8 cellular contexts compared by ENCODE assay signal in the genomic region with DNA sequence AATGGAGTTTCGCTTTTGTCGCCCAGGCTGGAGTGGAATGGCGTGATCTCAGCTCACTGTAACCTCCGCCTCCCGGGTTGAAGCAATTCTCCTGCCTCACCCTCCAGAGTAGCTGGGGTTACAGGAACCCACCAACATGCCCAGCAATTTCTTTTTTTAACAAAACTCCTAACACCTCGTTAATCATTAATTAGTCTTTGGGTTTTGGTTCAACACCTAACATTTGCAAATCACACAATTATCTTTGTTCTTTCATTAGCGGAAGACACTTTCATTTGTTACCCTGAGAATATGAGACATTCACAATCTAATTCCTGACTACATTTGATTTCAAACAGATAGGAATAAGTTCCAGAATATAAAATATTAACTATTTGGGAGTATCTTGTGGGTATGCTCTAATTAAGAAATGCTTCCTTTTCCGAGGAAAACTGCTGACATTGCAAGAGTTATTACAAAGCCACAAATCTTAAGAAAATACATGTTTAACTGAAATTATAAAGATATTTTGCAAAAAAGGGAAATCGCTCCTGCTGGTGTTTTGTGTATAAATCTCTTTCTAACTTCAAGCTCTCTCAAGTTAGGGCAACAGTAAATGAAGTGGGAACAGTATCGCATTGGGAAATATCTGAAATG. TPM values are rescaled to one million over a fixed set of nuclear protein-coding genes. Genes with fewer than 3 reads are reported as not detected.
A peak's percentile ranks its signal among the peaks of the same experiment; 100 is the strongest.
DNase-seq lines count a peak whose midpoint lies in the region; ATAC-seq, FAIRE-seq and TF ChIP-seq lines count a peak whose summit lies in the region.

No MANE protein-coding gene starts in this region.

- H3K27me3 ChIP-seq in HUES48 (ENCODE audit: control insufficient read depth, insufficient read depth, low read length) (no peaks in the 10 kb centered on the region), mammary epithelial cell (ENCODE audit: insufficient read depth, low read length) (no peaks in the 10 kb centered on the region), muscle layer of colon (ENCODE audit: control insufficient read depth in 1 of 2, insufficient read depth in 2 of 2, low read length in 2 of 2) (no peaks in the 10 kb centered on the region)

- CTCF ChIA-PET in A549 (lab: Yijun Ruan, JAX): interaction anchor here (0.9 kb wide), 1 partner anchor 13 kb away, joined by 3 read pairs; no protein-coding TSS in a partner anchor
- CTCF ChIA-PET in mammary epithelial cell (lab: Charles Lee; ENCODE audit: low non-redundant PET): no interaction called here

- TF ChIP-seq POLR2A in A549 (IDR thresholded peaks at IDR 0.05; ENCODE audit: low read length): no peak

- no TSS peak for BruUV-seq in mammary epithelial cell (replicated peaks; lab: Mats Ljungman, UMichigan)

- 71% methylated on average over 10 of the region's 10 CpGs for WGBS in A549 (ENCODE audit: missing lambda C conversion rate)
- WGBS in mammary epithelial cell (ENCODE audit: low coverage, missing lambda C conversion rate): 65% methylated on average over 10 of the region's 10 CpGs

- H3K4me3 ChIP-seq in A549: peak overlapping the region; percentile 66
- H3K4me3 ChIP-seq in HUES48 (ENCODE audit: low read depth, low read length): peak overlapping the region; percentile 85
- H3K4me3 ChIP-seq in mammary epithelial cell (replicated peaks in 1 of 3; ENCODE audit: insufficient read depth in 1 of 3, low read depth in 2 of 3, low read length in 3 of 3): peak overlapping the region; percentile 65 to 90 (median 86)
- peak overlapping the region; percentile 69 to 99 for H3K4me3 ChIP-seq in muscle layer of colon (ENCODE audit: low read depth in 1 of 2, low read length in 2 of 2)

- DNase-seq in A549 (ENCODE audit: low read depth in 1 of 2, low spot score in 1 of 2): no peak
- no peak for DNase-seq in mammary epithelial cell
- DNase-seq in NCI-H524 (lab: John Stamatoyannopoulos, UW): no peak
- no peak for DNase-seq in activated effector memory CD4-positive, alpha-beta T cell treated with Interleukin-2 at 50 U/mL for 16 hours

- peak overlapping the region; percentile 96 for H3K9ac ChIP-seq in HUES48 (ENCODE audit: low read depth, low read length)
- H3K9ac ChIP-seq in mammary epithelial cell (ENCODE audit: insufficient read depth, low read length): peak overlapping the region; percentile 98
- H3K9ac ChIP-seq in muscle layer of colon (ENCODE audit: low read length): peak overlapping the region; percentile 94

- TF ChIP-seq EP300 in A549 (IDR thresholded peaks at IDR 0.05): no peak

- TF ChIP-seq RAD21 in A549 (conservative IDR thresholded peaks at IDR 0.05 in 1 of 2, IDR thresholded peaks at IDR 0.05 in 1 of 2): no peak

- POLR2A ChIA-PET in A549 (lab: Yijun Ruan, JAX): no interaction called here

- H3K36me3 ChIP-seq in HUES48 (ENCODE audit: control insufficient read depth, insufficient read depth, low read length) (peaks cover 26% of the 10 kb centered on the region), mammary epithelial cell (ENCODE audit: insufficient read depth, low read length) (no peaks in the 10 kb centered on the region), muscle layer of colon (ENCODE audit: insufficient read depth, low read length) (no peaks in the 10 kb centered on the region)

- in situ Hi-C loops in mammary epithelial cell (cut with MboI; ENCODE audit: low sequenced_read_pairs in 2 of 2): no loop called here

- peaks cover 50% of the 10 kb centered on the region for H3K79me2 ChIP-seq in mammary epithelial cell (ENCODE audit: insufficient read depth, low read length)

- H3K4me1 ChIP-seq in A549 (peaks cover 21% of the 10 kb centered on the region; the same call in 2 of the 3 replicates), HUES48 (ENCODE audit: control insufficient read depth, insufficient read depth, low read length) (peaks cover 6% of the 10 kb centered on the region; the same call in 1 of the 2 replicates), mammary epithelial cell (ENCODE audit: insufficient read depth, low read length) (peaks cover 5% of the 10 kb centered on the region), muscle layer of colon (ENCODE audit: insufficient read depth, low read length) (peaks cover 25% of the 10 kb centered on the region)

- H4K20me1 ChIP-seq in mammary epithelial cell (ENCODE audit: insufficient read depth, low read length): no peaks in the 10 kb centered on the region

- intact Hi-C loops in mammary epithelial cell (cut with micrococcal nuclease): no loop called here

- H3K4me2 ChIP-seq in A549 (peak overlapping the region; percentile 81), mammary epithelial cell (ENCODE audit: insufficient read depth, low read depth, low read length) (peak overlapping the region; percentile 89)

- peak overlapping the region; percentile 85 for H2AFZ ChIP-seq in mammary epithelial cell (ENCODE audit: low read depth, low read length)

- H3K9me3 ChIP-seq in A549 (no peaks in the 10 kb centered on the region), HUES48 (ENCODE audit: control insufficient read depth, insufficient read depth, low read length) (no peaks in the 10 kb centered on the region), mammary epithelial cell (replicated peaks; ENCODE audit: insufficient read depth, low read length) (no peaks in the 10 kb centered on the region), muscle layer of colon (ENCODE audit: low read length) (no peaks in the 10 kb centered on the region)

- ATAC-seq in A549: no peak
- ATAC-seq in HG02970 (IDR thresholded peaks at IDR 0.05; ENCODE audit: low FRiP score, unreplicated experiment): no peak
- ATAC-seq in GM19452 (IDR thresholded peaks at IDR 0.05; ENCODE audit: unreplicated experiment): no peak

- no peak for FAIRE-seq in A549 (lab: Jason Lieb, UNC)

- peak overlapping the region; percentile 87 to 96 for H3K27ac ChIP-seq in A549
- H3K27ac ChIP-seq in HUES48 (ENCODE audit: low read depth, low read length): no peak overlapping the region
- peak overlapping the region; percentile 92 for H3K27ac ChIP-seq in mammary epithelial cell (ENCODE audit: insufficient read depth, low read depth, low read length)
- H3K27ac ChIP-seq in muscle layer of colon (ENCODE audit: low read depth, low read length): no peak overlapping the region

- dilution Hi-C loops in mammary epithelial cell (cut with HindIII; ENCODE audit: low sequenced_read_pairs): no loop called here

- TF ChIP-seq CTCF in A549 (IDR thresholded peaks at IDR 0.05) (no peak), mammary epithelial cell (conservative IDR thresholded peaks at IDR 0.05 in 1 of 2, IDR thresholded peaks at IDR 0.05 in 1 of 2; ENCODE audit: extremely low read depth in 1 of 2, insufficient read depth in 1 of 2, low read depth in 1 of 2, low read length in 2 of 2) (no peak)

TF ChIP-seq in A549, 52 proteins besides CTCF, POLR2A, EP300 and RAD21:
- no peak for TF ChIP-seq CBX2 (IDR thresholded peaks at IDR 0.05; ENCODE audit: borderline replicate concordance, low read depth)
- peak; percentile 95 for TF ChIP-seq MAFK (IDR thresholded peaks at IDR 0.05; ENCODE audit: partially characterized antibody)

RNA-seq across cellular contexts. Expression of a gene that starts 1.2 kb away (rescaled TPM):
- 46.2 and 63.6 TPM in 2 replicates for polyA plus RNA-seq in A549 (2011; rRNA removed)
- 36.6 and 47.3 TPM in 2 replicates for polyA plus RNA-seq in A549 (2012; cell fraction: cytosol; rRNA removed)
- polyA plus RNA-seq in A549 (2012; cell fraction: nucleus; rRNA removed): 19.1 and 37.7 TPM in 2 replicates
- polyA plus RNA-seq in A549 (2017; fragmentation: RNase III; extraction: RNeasy Plus Mini Kit Qiagen cat#74134 plus additional on column Dnase treatment): 134 to 148 TPM (median 142 TPM) in 3 replicates
- polyA minus RNA-seq in A549 (2011; rRNA and poly(A)+ RNA removed): 9.1 and 16.1 TPM in 2 replicates
- total RNA-seq in mammary epithelial cell: 10 to 100 TPM; 23.7 to 37.4 TPM
- polyA plus RNA-seq in mammary epithelial cell: 47.6 TPM
- polyA minus RNA-seq in mammary epithelial cell: 12.6 TPM

RNA-seq across cellular contexts. Expression of a gene that starts 41.8 kb away (rescaled TPM):
- polyA plus RNA-seq in A549 (2011; rRNA removed): 0.45 and 0.59 TPM in 2 replicates
- polyA plus RNA-seq in A549 (2012; cell fraction: cytosol; rRNA removed): 0.09 TPM in 1 of 2 replicates, not detected in the other
- polyA plus RNA-seq in A549 (2012; cell fraction: nucleus; rRNA removed): 0.04 TPM in 1 of 2 replicates, not detected in the other
- 0.63 to 0.83 TPM (median 0.70 TPM) in 3 replicates for polyA plus RNA-seq in A549 (2017; fragmentation: RNase III; extraction: RNeasy Plus Mini Kit Qiagen cat#74134 plus additional on column Dnase treatment)
- 0.54 and 1.2 TPM in 2 replicates for polyA minus RNA-seq in A549 (2011; rRNA and poly(A)+ RNA removed)
- total RNA-seq in mammary epithelial cell: 1 to 10 TPM in 1 of 2 donors, under 1 TPM in 1; 0.35 to 1.7 TPM
- 0.26 TPM for polyA plus RNA-seq in mammary epithelial cell
- not detected for polyA minus RNA-seq in mammary epithelial cell

Comparison
In these comparisons a context has a peak if more than half of its experiments do, and no peak if none do; other contexts are left out.
1. H3K27ac ChIP-seq: peak in A549 (2 of 2) and mammary epithelial cell (single experiment); none in HUES48 (single experiment) and muscle layer of colon (single experiment).
2. Peak in every context shown above with its lines, with median percentiles within 50 percentile points of each other: H3K4me3 ChIP-seq and H3K9ac ChIP-seq.